12 cellular contexts compared by ENCODE assay signal in genomic region chr4:153112071-153112460, GRCh38.
DNase-seq lines count a peak whose midpoint lies in the region; ATAC-seq and FAIRE-seq lines count a peak whose summit lies in the region.
"Had no signal": no experiment of that assay in that cellular context is flagged by ENCODE, and none has a peak within 500 bp of the region (broad histone marks: within the 10 kb centered on the region; RNA-seq: fewer than 3 reads in every experiment).

No MANE protein-coding gene starts in this region.

- DNase-seq in SHP77 (lab: John Stamatoyannopoulos, UW) (peak; percentile 23 to 51), NCI-H2171 (lab: John Stamatoyannopoulos, UW) (no peak), urothelium cell line (ENCODE audit: low spot score) (no peak), HuH-7 (ENCODE audit: low spot score) (no peak)
- DNase-seq in activated naive CD8-positive, alpha-beta T cell treated with anti-CD3 and anti-CD28 coated beads for 36 hours, result peak; percentile 45
- DNase-seq in stimulated activated CD4-positive, alpha-beta T cell treated with anti-CD3 and anti-CD28 coated beads, Interleukin-4, amount 100 ng/mL, for 1 hour, result peak; percentile 19
- DNase-seq: amygdala, IMR-90, NCI-H2029 had no signal

- H3K9me3 Mint-ChIP-seq in activated naive CD8-positive, alpha-beta T cell treated with anti-CD3 and anti-CD28 coated beads for 36 hours, result no peaks in the 10 kb centered on the region
- H3K9me3 Mint-ChIP-seq: dendritic cell treated with granulocyte-macrophage colony-stimulating factor and Interleukin-4, amounts not matched to agents 40 ng/mL and 50 ng/mL, for 4 days; mesothelial cell of epicardium had no signal

- no peaks in the 10 kb centered on the region for H3K36me3 Mint-ChIP-seq in activated naive CD8-positive, alpha-beta T cell treated with anti-CD3 and anti-CD28 coated beads for 36 hours
- H3K36me3 Mint-ChIP-seq: mesothelial cell of epicardium had no signal

- H3K27me3 Mint-ChIP-seq in activated naive CD8-positive, alpha-beta T cell treated with anti-CD3 and anti-CD28 coated beads for 36 hours, result no peaks in the 10 kb centered on the region
- H3K27me3 Mint-ChIP-seq: dendritic cell treated with granulocyte-macrophage colony-stimulating factor and Interleukin-4, amounts not matched to agents 40 ng/mL and 50 ng/mL, for 4 days had no signal

- peak; percentile 47 for ATAC-seq in HG02678 (IDR thresholded peaks at IDR 0.05; ENCODE audit: unreplicated experiment)

- FAIRE-seq in urothelium cell line (lab: Jason Lieb, UNC), result no peak

- no peak overlapping the region for H3K27ac Mint-ChIP-seq in activated naive CD8-positive, alpha-beta T cell treated with anti-CD3 and anti-CD28 coated beads for 36 hours
- H3K27ac Mint-ChIP-seq: dendritic cell treated with granulocyte-macrophage colony-stimulating factor and Interleukin-4, amounts not matched to agents 40 ng/mL and 50 ng/mL, for 4 days; mesothelial cell of epicardium had no signal

- no peak overlapping the region for H3K4me3 Mint-ChIP-seq in activated naive CD8-positive, alpha-beta T cell treated with anti-CD3 and anti-CD28 coated beads for 36 hours
- H3K4me3 Mint-ChIP-seq: dendritic cell treated with granulocyte-macrophage colony-stimulating factor and Interleukin-4, amounts not matched to agents 40 ng/mL and 50 ng/mL, for 4 days; mesothelial cell of epicardium had no signal

- peaks cover 6% of the 10 kb centered on the region for H3K4me1 Mint-ChIP-seq in activated naive CD8-positive, alpha-beta T cell treated with anti-CD3 and anti-CD28 coated beads for 36 hours

Comparison
In these comparisons a context has a peak if more than half of its experiments do, and no peak if none do; other contexts are left out.
1. DNase-seq: peak in SHP77 (2 of 2), activated naive CD8-positive, alpha-beta T cell treated with anti-CD3 and anti-CD28 coated beads for 36 hours (single experiment) and stimulated activated CD4-positive, alpha-beta T cell treated with anti-CD3 and anti-CD28 coated beads, Interleukin-4, amount 100 ng/mL, for 1 hour (single experiment); none in NCI-H2171 (single experiment), urothelium cell line (single experiment) and HuH-7 (single experiment).